ENCODE assay signal across 18 cellular contexts in genomic region chr12:113157218-113157859, GRCh38.
A peak's percentile ranks its signal among the peaks of the same experiment; 100 is the strongest.
DNase-seq lines count a peak whose midpoint lies in the region; ATAC-seq and TF ChIP-seq lines count a peak whose summit lies in the region.
"Had no signal": no experiment of that assay in that cellular context is flagged by ENCODE, and none has a peak within 500 bp of the region (broad histone marks: within the 10 kb centered on the region; RNA-seq: fewer than 3 reads in every experiment).

No MANE protein-coding gene starts in this region.

- no peaks in the 10 kb centered on the region for H3K9me3 ChIP-seq in WERI-Rb-1 (ENCODE audit: severe bottlenecking)

- no peak overlapping the region for H3K4me3 Mint-ChIP-seq in activated T-cell treated with anti-CD3 and anti-CD28 coated beads, Interleukin-2, amount 50 U/mL, for 24 hours
- H3K4me3 Mint-ChIP-seq in stimulated activated naive CD8-positive, alpha-beta T cell treated with anti-CD3 and anti-CD28 coated beads, Interleukin-15, Interleukin-2, amounts not matched to agents 100 ng/mL and 50 ng/mL, for 24 hours: no peak overlapping the region
- no peak overlapping the region for H3K4me3 Mint-ChIP-seq in stimulated activated naive B cell treated with anti-CD40 and anti-IgM and Interleukin-4, amounts not matched to agents 10 μg/mL and 1 μg/mL and 100 μg/mL, for 72 hours
- no peak overlapping the region for H3K4me3 Mint-ChIP-seq in effector memory CD8-positive, alpha-beta T cell

- no peak overlapping the region for H3K4me3 ChIP-seq in WERI-Rb-1 (ENCODE audit: low read depth, low read length)
- H3K4me3 ChIP-seq: GM23248 had no signal

- peaks cover 19% of the 10 kb centered on the region for H3K27me3 Mint-ChIP-seq in activated T-cell treated with anti-CD3 and anti-CD28 coated beads, Interleukin-2, amount 50 U/mL, for 24 hours
- peaks cover 10% of the 10 kb centered on the region for H3K27me3 Mint-ChIP-seq in stimulated activated naive CD8-positive, alpha-beta T cell treated with anti-CD3 and anti-CD28 coated beads, Interleukin-15, Interleukin-2, amounts not matched to agents 100 ng/mL and 50 ng/mL, for 24 hours
- peaks cover 1 to 2% of the 10 kb centered on the region in 2 donors for H3K27me3 Mint-ChIP-seq in stimulated activated naive B cell treated with anti-CD40 and anti-IgM and Interleukin-4, amounts not matched to agents 10 μg/mL and 1 μg/mL and 100 μg/mL, for 72 hours
- H3K27me3 Mint-ChIP-seq in effector memory CD8-positive, alpha-beta T cell: peaks cover 3 to 4% of the 10 kb centered on the region in 2 donors

- peaks cover 37% of the 10 kb centered on the region for H3K36me3 ChIP-seq in WERI-Rb-1

- H3K27ac Mint-ChIP-seq in activated T-cell treated with anti-CD3 and anti-CD28 coated beads, Interleukin-2, amount 50 U/mL, for 24 hours: peak overlapping the region; percentile 61
- H3K27ac Mint-ChIP-seq in stimulated activated naive CD8-positive, alpha-beta T cell treated with anti-CD3 and anti-CD28 coated beads, Interleukin-15, Interleukin-2, amounts not matched to agents 100 ng/mL and 50 ng/mL, for 24 hours: peak overlapping the region; percentile 68
- peak overlapping the region; percentile 53 for H3K27ac Mint-ChIP-seq in stimulated activated naive B cell treated with anti-CD40 and anti-IgM and Interleukin-4, amounts not matched to agents 10 μg/mL and 1 μg/mL and 100 μg/mL, for 72 hours
- no peak overlapping the region for H3K27ac Mint-ChIP-seq in effector memory CD8-positive, alpha-beta T cell

- H3K36me3 Mint-ChIP-seq in activated T-cell treated with anti-CD3 and anti-CD28 coated beads, Interleukin-2, amount 50 U/mL, for 24 hours (ENCODE audit: low read depth): peaks cover 56% of the 10 kb centered on the region
- peaks cover 36% of the 10 kb centered on the region for H3K36me3 Mint-ChIP-seq in stimulated activated naive CD8-positive, alpha-beta T cell treated with anti-CD3 and anti-CD28 coated beads, Interleukin-15, Interleukin-2, amounts not matched to agents 100 ng/mL and 50 ng/mL, for 24 hours (ENCODE audit: low read depth)
- H3K36me3 Mint-ChIP-seq in stimulated activated naive B cell treated with anti-CD40 and anti-IgM and Interleukin-4, amounts not matched to agents 10 μg/mL and 1 μg/mL and 100 μg/mL, for 72 hours: peaks cover 51 to 54% of the 10 kb centered on the region in 2 donors
- H3K36me3 Mint-ChIP-seq in effector memory CD8-positive, alpha-beta T cell (ENCODE audit: insufficient read depth): peaks cover 35% of the 10 kb centered on the region

- H3K4me1 Mint-ChIP-seq in activated T-cell treated with anti-CD3 and anti-CD28 coated beads, Interleukin-2, amount 50 U/mL, for 24 hours (ENCODE audit: low read depth): peaks cover 28% of the 10 kb centered on the region
- peaks cover 35% of the 10 kb centered on the region for H3K4me1 Mint-ChIP-seq in stimulated activated naive CD8-positive, alpha-beta T cell treated with anti-CD3 and anti-CD28 coated beads, Interleukin-15, Interleukin-2, amounts not matched to agents 100 ng/mL and 50 ng/mL, for 24 hours (ENCODE audit: low read depth)
- peaks cover 32 to 73% of the 10 kb centered on the region in 2 donors for H3K4me1 Mint-ChIP-seq in stimulated activated naive B cell treated with anti-CD40 and anti-IgM and Interleukin-4, amounts not matched to agents 10 μg/mL and 1 μg/mL and 100 μg/mL, for 72 hours
- peaks cover 7 to 16% of the 10 kb centered on the region in 2 donors for H3K4me1 Mint-ChIP-seq in effector memory CD8-positive, alpha-beta T cell (ENCODE audit: low read depth in 2 of 2)

- DNase-seq in activated T-cell treated with anti-CD3 and anti-CD28 coated beads, Interleukin-2, amount 50 U/mL, for 24 hours: no peak
- DNase-seq in activated T-cell treated with anti-CD3 and anti-CD28 coated beads for 4 hours (no peak), WERI-Rb-1 (no peak), GM10266 (ENCODE audit: extremely low spot score) (no peak)
- no peak for DNase-seq in stimulated activated naive CD8-positive, alpha-beta T cell treated with anti-CD3 and anti-CD28 coated beads, Interleukin-15, Interleukin-2, amounts not matched to agents 100 U/mL and 50 U/mL, for 24 hours
- no peak for DNase-seq in stimulated activated naive B cell treated with anti-CD40 and anti-IgM and Interleukin-4, amounts not matched to agents 10 μg/mL and 1 μg/mL and 100 μg/mL, for 72 hours
- DNase-seq in effector memory CD8-positive, alpha-beta T cell: no peak
- DNase-seq: C1 segment of cervical spinal cord, DMS79, GM23248, HCEC 1CT, KBM-7, NCI-H1105, NCI-H510A, NCI-H748 treated with DMSO at 0.1 percent for 48 hours, PC-3, RPMI8226 had no signal

- H3K27me3 ChIP-seq in WERI-Rb-1 (ENCODE audit: insufficient read depth, low read depth, severe bottlenecking): no peaks in the 10 kb centered on the region

- TF ChIP-seq CTCF in WERI-Rb-1 (IDR thresholded peaks at IDR 0.05; ENCODE audit: low read depth, low read length): no peak
- TF ChIP-seq CTCF in GM10266 (IDR thresholded peaks at IDR 0.05; ENCODE audit: control insufficient read depth, insufficient read depth, low read depth, missing control alignments): no peak

- peak overlapping the region; percentile 58; the same call in 1 of the 2 replicates for H3K27ac ChIP-seq in WERI-Rb-1
- H3K27ac ChIP-seq: GM23248 had no signal

- H3K9me3 Mint-ChIP-seq in activated T-cell treated with anti-CD3 and anti-CD28 coated beads, Interleukin-2, amount 50 U/mL, for 24 hours: no peaks in the 10 kb centered on the region
- H3K9me3 Mint-ChIP-seq in stimulated activated naive CD8-positive, alpha-beta T cell treated with anti-CD3 and anti-CD28 coated beads, Interleukin-15, Interleukin-2, amounts not matched to agents 100 ng/mL and 50 ng/mL, for 24 hours: no peaks in the 10 kb centered on the region
- H3K9me3 Mint-ChIP-seq in stimulated activated naive B cell treated with anti-CD40 and anti-IgM and Interleukin-4, amounts not matched to agents 10 μg/mL and 1 μg/mL and 100 μg/mL, for 72 hours: no peaks in the 10 kb centered on the region
- H3K9me3 Mint-ChIP-seq in effector memory CD8-positive, alpha-beta T cell: no peaks in the 10 kb centered on the region

- no peak for ATAC-seq in stimulated activated naive CD8-positive, alpha-beta T cell treated with anti-CD3 and anti-CD28 coated beads, Interleukin-15, Interleukin-2, amounts not matched to agents 100 U/mL and 50 U/mL, for 24 hours
- ATAC-seq in stimulated activated naive B cell treated with anti-CD40 and anti-IgM and Interleukin-4, amounts not matched to agents 10 μg/mL and 1 μg/mL and 100 μg/mL, for 72 hours (replicated peaks): no peak
- no peak for ATAC-seq in effector memory CD8-positive, alpha-beta T cell (replicated peaks)
- ATAC-seq: PC-3 had no signal

Comparison
In these comparisons a context has a peak if more than half of its experiments do, and no peak if none do; other contexts are left out.
1. H3K27ac Mint-ChIP-seq: peak in activated T-cell treated with anti-CD3 and anti-CD28 coated beads, Interleukin-2, amount 50 U/mL, for 24 hours (single experiment), stimulated activated naive CD8-positive, alpha-beta T cell treated with anti-CD3 and anti-CD28 coated beads, Interleukin-15, Interleukin-2, amounts not matched to agents 100 ng/mL and 50 ng/mL, for 24 hours (single experiment) and stimulated activated naive B cell treated with anti-CD40 and anti-IgM and Interleukin-4, amounts not matched to agents 10 μg/mL and 1 μg/mL and 100 μg/mL, for 72 hours (single experiment); none in effector memory CD8-positive, alpha-beta T cell (0 of 2).